In genomic region chr6:128438311-128438916, GRCh38 we compare ENCODE assay signal across 14 cellular contexts.
DNase-seq lines count a peak whose midpoint lies in the region; ATAC-seq and TF ChIP-seq lines count a peak whose summit lies in the region.
"Had no signal": no experiment of that assay in that cellular context is flagged by ENCODE, and none has a peak within 500 bp of the region (broad histone marks: within the 10 kb centered on the region; RNA-seq: fewer than 3 reads in every experiment).

No MANE protein-coding gene starts in this region.

- intact Hi-C loops in Right ventricle myocardium inferior (cut with DNase I): no loop called here
- intact Hi-C loops in cardiac septum (cut with DNase I): no loop called here
- intact Hi-C loops in tibial artery (cut with DNase I; ENCODE audit: low total_unique reads): no loop called here

- H3K27me3 Mint-ChIP-seq in activated naive CD4-positive, alpha-beta T cell treated with anti-CD3 and anti-CD28 coated beads, Interleukin-2, amount 10 ng/mL, durations not matched to agents 7 days and 5 days: no peaks in the 10 kb centered on the region
- H3K27me3 Mint-ChIP-seq in activated naive CD8-positive, alpha-beta T cell treated with anti-CD3 and anti-CD28 coated beads, Interleukin-2, amount 50 U/mL, for 24 hours: no peaks in the 10 kb centered on the region

- DNase-seq in Right ventricle myocardium inferior (ENCODE audit: missing footprints) (no peak), cardiac septum (ENCODE audit: low spot score) (no peak), RPMI8226 (peak; percentile 4), foreskin melanocyte (peak; percentile 14), tibial artery (no peak), MV-4-11 (lab: John Stamatoyannopoulos, UW) (no peak)
- DNase-seq in activated naive CD4-positive, alpha-beta T cell treated with anti-CD3 and anti-CD28 coated beads, Interleukin-2, amount 10 ng/mL, durations not matched to agents 7 days and 5 days: no peak
- DNase-seq in activated naive CD8-positive, alpha-beta T cell treated with anti-CD3 and anti-CD28 coated beads, Interleukin-2, amount 50 U/mL, for 24 hours: no peak
- DNase-seq: activated naive CD4-positive, alpha-beta T cell treated with anti-CD3 and anti-CD28 coated beads, Interleukin-2, amount 50 U/mL, for 16 hours; Caco-2; cerebellar nuclear complex; PC-3; T-helper 9 cell; trophoblast cell had no signal

- H3K4me1 Mint-ChIP-seq in activated naive CD4-positive, alpha-beta T cell treated with anti-CD3 and anti-CD28 coated beads, Interleukin-2, amount 10 ng/mL, durations not matched to agents 7 days and 5 days: no peaks in the 10 kb centered on the region
- H3K4me1 Mint-ChIP-seq in activated naive CD8-positive, alpha-beta T cell treated with anti-CD3 and anti-CD28 coated beads, Interleukin-2, amount 50 U/mL, for 24 hours: no peaks in the 10 kb centered on the region

- H3K4me1 ChIP-seq in tibial artery: peaks cover 0 to 28% (median 10%) of the 10 kb centered on the region in 4 donors

- peaks cover 2% of the 10 kb centered on the region for H3K9me3 Mint-ChIP-seq in activated naive CD4-positive, alpha-beta T cell treated with anti-CD3 and anti-CD28 coated beads, Interleukin-2, amount 10 ng/mL, durations not matched to agents 7 days and 5 days
- peaks cover 12% of the 10 kb centered on the region for H3K9me3 Mint-ChIP-seq in activated naive CD8-positive, alpha-beta T cell treated with anti-CD3 and anti-CD28 coated beads, Interleukin-2, amount 50 U/mL, for 24 hours

- TF ChIP-seq CTCF in tibial artery (IDR thresholded peaks at IDR 0.05): no peak

- H3K36me3 Mint-ChIP-seq in activated naive CD4-positive, alpha-beta T cell treated with anti-CD3 and anti-CD28 coated beads, Interleukin-2, amount 10 ng/mL, durations not matched to agents 7 days and 5 days: no peaks in the 10 kb centered on the region
- H3K36me3 Mint-ChIP-seq in activated naive CD8-positive, alpha-beta T cell treated with anti-CD3 and anti-CD28 coated beads, Interleukin-2, amount 50 U/mL, for 24 hours (ENCODE audit: low read depth): no peaks in the 10 kb centered on the region

- no peak overlapping the region for H3K4me3 Mint-ChIP-seq in activated naive CD4-positive, alpha-beta T cell treated with anti-CD3 and anti-CD28 coated beads, Interleukin-2, amount 10 ng/mL, durations not matched to agents 7 days and 5 days
- no peak overlapping the region for H3K4me3 Mint-ChIP-seq in activated naive CD8-positive, alpha-beta T cell treated with anti-CD3 and anti-CD28 coated beads, Interleukin-2, amount 50 U/mL, for 24 hours

- no peaks in the 10 kb centered on the region for H3K27me3 ChIP-seq in tibial artery

- CTCF ChIA-PET in activated naive CD4-positive, alpha-beta T cell treated with anti-CD3 and anti-CD28 coated beads, Interleukin-2, amount 10 ng/mL, durations not matched to agents 7 days and 5 days (lab: Charles Lee): no interaction called here

- no peaks in the 10 kb centered on the region for H3K36me3 ChIP-seq in tibial artery

- H3K9me3 ChIP-seq in tibial artery: no peaks in the 10 kb centered on the region
- H3K9me3 ChIP-seq: Caco-2 had no signal

- ATAC-seq in Right ventricle myocardium inferior: peak; percentile 50
- ATAC-seq in activated naive CD8-positive, alpha-beta T cell treated with anti-CD3 and anti-CD28 coated beads, Interleukin-2, amount 50 U/mL, for 24 hours: no peak
- ATAC-seq: PC-3 had no signal

- no peak overlapping the region for H3K27ac Mint-ChIP-seq in activated naive CD4-positive, alpha-beta T cell treated with anti-CD3 and anti-CD28 coated beads, Interleukin-2, amount 10 ng/mL, durations not matched to agents 7 days and 5 days
- no peak overlapping the region for H3K27ac Mint-ChIP-seq in activated naive CD8-positive, alpha-beta T cell treated with anti-CD3 and anti-CD28 coated beads, Interleukin-2, amount 50 U/mL, for 24 hours

- H3K4me3 ChIP-seq in tibial artery: no peak overlapping the region

- H3K27ac ChIP-seq in tibial artery: no peak overlapping the region

Comparison
In these comparisons a context has a peak if more than half of its experiments do, and no peak if none do; other contexts are left out.
1. DNase-seq: peak in RPMI8226 (single experiment) and foreskin melanocyte (single experiment); none in Right ventricle myocardium inferior (single experiment), cardiac septum (single experiment), tibial artery (0 of 2), activated naive CD4-positive, alpha-beta T cell treated with anti-CD3 and anti-CD28 coated beads, Interleukin-2, amount 10 ng/mL, durations not matched to agents 7 days and 5 days (single experiment), MV-4-11 (single experiment) and activated naive CD8-positive, alpha-beta T cell treated with anti-CD3 and anti-CD28 coated beads, Interleukin-2, amount 50 U/mL, for 24 hours (single experiment).